In the genomic region with DNA sequence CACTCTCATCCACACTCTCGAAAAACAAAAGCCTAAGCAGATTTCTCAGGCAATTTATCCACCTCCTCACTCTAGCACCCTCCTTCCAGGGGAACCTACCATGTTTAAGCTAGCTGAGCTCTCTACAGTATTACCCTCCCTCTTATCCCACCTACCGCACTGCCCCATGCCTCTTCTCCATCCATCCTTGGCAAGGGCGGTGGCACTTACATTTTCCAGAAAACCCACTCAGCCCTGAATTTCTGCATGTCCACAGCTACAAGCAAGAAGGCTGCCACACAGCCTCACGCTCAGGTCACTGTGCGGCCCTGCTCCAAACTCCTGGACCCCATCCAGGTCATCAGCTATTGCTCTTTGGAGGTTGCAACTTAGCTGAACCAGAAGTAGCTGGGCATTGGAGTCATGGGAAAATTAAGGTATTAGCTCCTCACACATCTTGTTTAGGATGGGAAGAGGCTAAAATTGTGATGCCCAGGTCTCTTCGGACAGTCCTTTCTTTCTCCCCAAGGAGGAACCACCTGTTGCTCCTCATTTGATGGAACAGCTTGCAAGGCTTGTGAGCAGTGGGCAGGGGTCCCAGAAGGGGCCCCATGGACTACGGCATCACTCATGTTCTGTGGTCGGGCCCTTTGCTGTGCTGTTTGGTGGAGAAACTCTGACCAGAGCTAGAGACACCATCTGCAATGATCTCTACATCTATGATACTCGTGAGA, we compare ENCODE assay signal across 9 cellular contexts. TPM values are rescaled to one million over a fixed set of nuclear protein-coding genes. Genes with fewer than 3 reads are reported as not detected.
DNase-seq lines count a peak whose midpoint lies in the region; ATAC-seq lines count a peak whose summit lies in the region.
"Had no signal": no experiment of that assay in that cellular context is flagged by ENCODE, and none has a peak within 500 bp of the region (broad histone marks: within the 10 kb centered on the region; RNA-seq: fewer than 3 reads in every experiment).

No MANE protein-coding gene starts in this region.

- peaks cover 28% of the 10 kb centered on the region for H3K4me1 Mint-ChIP-seq in activated CD8-positive, alpha-beta T cell treated with anti-CD3 and anti-CD28 coated beads, Interleukin-2, amount 10 ng/mL, durations not matched to agents 7 days and 5 days (ENCODE audit: low read depth)
- H3K4me1 Mint-ChIP-seq in stimulated activated memory B cell treated with anti-CD40 and anti-IgM and Interleukin-4, amounts not matched to agents 10 μg/mL and 1 μg/mL and 100 μg/mL, for 72 hours: peaks cover 45% of the 10 kb centered on the region

- H3K4me3 Mint-ChIP-seq in activated CD8-positive, alpha-beta T cell treated with anti-CD3 and anti-CD28 coated beads, Interleukin-2, amount 10 ng/mL, durations not matched to agents 7 days and 5 days: peak overlapping the region; percentile 74
- H3K4me3 Mint-ChIP-seq in stimulated activated memory B cell treated with anti-CD40 and anti-IgM and Interleukin-4, amounts not matched to agents 10 μg/mL and 1 μg/mL and 100 μg/mL, for 72 hours: peak overlapping the region; percentile 89

- ATAC-seq in activated CD8-positive, alpha-beta T cell treated with anti-CD3 and anti-CD28 coated beads, Interleukin-2, amount 10 ng/mL, durations not matched to agents 7 days and 5 days: no peak
- no peak for ATAC-seq in stimulated activated memory B cell treated with anti-CD40 and anti-IgM and Interleukin-4, amounts not matched to agents 10 μg/mL and 1 μg/mL and 100 μg/mL, for 72 hours

- CTCF ChIA-PET in activated CD8-positive, alpha-beta T cell treated with anti-CD3 and anti-CD28 coated beads, Interleukin-2, amount 10 ng/mL, durations not matched to agents 7 days and 5 days (lab: Charles Lee): interaction anchor here (0.6 to 9.8 kb wide), 15 partner anchors 13 to 110 kb away, joined by 3 to 292 read pairs (median 4); a partner anchor contains a TSS

- H3K9ac ChIP-seq in iPS-20b (ENCODE audit: low read depth, low read length): peak overlapping the region; percentile 83; the same call in 1 of the 2 replicates

- H3K4me1 ChIP-seq in iPS-20b (ENCODE audit: insufficient read depth, low read length): no peaks in the 10 kb centered on the region

- H3K4me3 ChIP-seq in iPS-20b (ENCODE audit: low read length): peak overlapping the region; percentile 89

- H3K27me3 Mint-ChIP-seq in activated CD8-positive, alpha-beta T cell treated with anti-CD3 and anti-CD28 coated beads, Interleukin-2, amount 10 ng/mL, durations not matched to agents 7 days and 5 days (ENCODE audit: low read depth): peaks cover 2% of the 10 kb centered on the region
- no peaks in the 10 kb centered on the region for H3K27me3 Mint-ChIP-seq in stimulated activated memory B cell treated with anti-CD40 and anti-IgM and Interleukin-4, amounts not matched to agents 10 μg/mL and 1 μg/mL and 100 μg/mL, for 72 hours

- peaks cover 29% of the 10 kb centered on the region for H3K36me3 Mint-ChIP-seq in activated CD8-positive, alpha-beta T cell treated with anti-CD3 and anti-CD28 coated beads, Interleukin-2, amount 10 ng/mL, durations not matched to agents 7 days and 5 days (ENCODE audit: low read depth)
- H3K36me3 Mint-ChIP-seq in stimulated activated memory B cell treated with anti-CD40 and anti-IgM and Interleukin-4, amounts not matched to agents 10 μg/mL and 1 μg/mL and 100 μg/mL, for 72 hours: peaks cover 7% of the 10 kb centered on the region

- H3K36me3 ChIP-seq in iPS-20b (ENCODE audit: insufficient read depth, low read depth, low read length): peaks cover 26% of the 10 kb centered on the region

- H3K27ac Mint-ChIP-seq in activated CD8-positive, alpha-beta T cell treated with anti-CD3 and anti-CD28 coated beads, Interleukin-2, amount 10 ng/mL, durations not matched to agents 7 days and 5 days: peak overlapping the region; percentile 64
- H3K27ac Mint-ChIP-seq in stimulated activated memory B cell treated with anti-CD40 and anti-IgM and Interleukin-4, amounts not matched to agents 10 μg/mL and 1 μg/mL and 100 μg/mL, for 72 hours: peak overlapping the region; percentile 85

- POLR2A ChIA-PET in activated CD8-positive, alpha-beta T cell treated with anti-CD3 and anti-CD28 coated beads, Interleukin-2, amount 10 ng/mL, durations not matched to agents 7 days and 5 days (lab: Charles Lee): interaction anchor here (0.6 to 6.0 kb wide), 8 partner anchors 29 to 719 kb away, joined by 3 to 86 read pairs (median 5); a partner anchor contains a TSS

- no peaks in the 10 kb centered on the region for H3K9me3 Mint-ChIP-seq in activated CD8-positive, alpha-beta T cell treated with anti-CD3 and anti-CD28 coated beads, Interleukin-2, amount 10 ng/mL, durations not matched to agents 7 days and 5 days (ENCODE audit: insufficient read depth)
- H3K9me3 Mint-ChIP-seq in stimulated activated memory B cell treated with anti-CD40 and anti-IgM and Interleukin-4, amounts not matched to agents 10 μg/mL and 1 μg/mL and 100 μg/mL, for 72 hours: no peaks in the 10 kb centered on the region

- peaks cover 3% of the 10 kb centered on the region; the same call in 1 of the 2 replicates for H3K27me3 ChIP-seq in iPS-20b (ENCODE audit: insufficient read depth, low read length)

- DNase-seq in NCI-H82 (lab: John Stamatoyannopoulos, UW) (peak; percentile 44), NCI-H82 treated with DMSO at 0.1 percent for 48 hours (lab: John Stamatoyannopoulos, UW; ENCODE audit: unreplicated experiment) (no peak), activated gamma-delta T cell (lab: John Stamatoyannopoulos, UW) (no peak), NCI-H128 (lab: John Stamatoyannopoulos, UW; ENCODE audit: unreplicated experiment) (no peak), SIG-M5 treated with dmso at 0.1 percent for 504 hours (lab: John Stamatoyannopoulos, UW; ENCODE audit: unreplicated experiment) (no peak)
- DNase-seq in activated CD8-positive, alpha-beta T cell treated with anti-CD3 and anti-CD28 coated beads, Interleukin-2, amount 10 ng/mL, durations not matched to agents 7 days and 5 days: no peak
- DNase-seq: erythroblast had no signal

- H3K9me3 ChIP-seq in iPS-20b (ENCODE audit: insufficient read depth, low read depth, low read length): no peaks in the 10 kb centered on the region

- no peak overlapping the region for H3K27ac ChIP-seq in iPS-20b (ENCODE audit: low read length)

RNA-seq across cellular contexts. Expression of a gene that starts 1.1 kb away (rescaled TPM):
- under 1 TPM; 0.61 to 0.91 TPM for total RNA-seq in activated CD8-positive, alpha-beta T cell treated with anti-CD3 and anti-CD28 coated beads, Interleukin-2, amount 10 ng/mL, durations not matched to agents 7 days and 5 days

RNA-seq across cellular contexts. Expression of a gene that starts 9.9 kb away (rescaled TPM):
- not detected for total RNA-seq in activated CD8-positive, alpha-beta T cell treated with anti-CD3 and anti-CD28 coated beads, Interleukin-2, amount 10 ng/mL, durations not matched to agents 7 days and 5 days

RNA-seq across cellular contexts. Expression of a gene that starts 18.6 kb away (rescaled TPM):
- 10 to 100 TPM; 66.3 to 68.0 TPM for total RNA-seq in activated CD8-positive, alpha-beta T cell treated with anti-CD3 and anti-CD28 coated beads, Interleukin-2, amount 10 ng/mL, durations not matched to agents 7 days and 5 days

RNA-seq across cellular contexts. Expression of a gene that starts 18.7 kb away (rescaled TPM):
- total RNA-seq in activated CD8-positive, alpha-beta T cell treated with anti-CD3 and anti-CD28 coated beads, Interleukin-2, amount 10 ng/mL, durations not matched to agents 7 days and 5 days: 10 to 100 TPM; 34.1 to 35.2 TPM

RNA-seq across cellular contexts. Expression of a gene that starts 29.6 kb away (rescaled TPM):
- 100 to 1,000 TPM; 277 to 281 TPM for total RNA-seq in activated CD8-positive, alpha-beta T cell treated with anti-CD3 and anti-CD28 coated beads, Interleukin-2, amount 10 ng/mL, durations not matched to agents 7 days and 5 days
